In the genomic region with DNA sequence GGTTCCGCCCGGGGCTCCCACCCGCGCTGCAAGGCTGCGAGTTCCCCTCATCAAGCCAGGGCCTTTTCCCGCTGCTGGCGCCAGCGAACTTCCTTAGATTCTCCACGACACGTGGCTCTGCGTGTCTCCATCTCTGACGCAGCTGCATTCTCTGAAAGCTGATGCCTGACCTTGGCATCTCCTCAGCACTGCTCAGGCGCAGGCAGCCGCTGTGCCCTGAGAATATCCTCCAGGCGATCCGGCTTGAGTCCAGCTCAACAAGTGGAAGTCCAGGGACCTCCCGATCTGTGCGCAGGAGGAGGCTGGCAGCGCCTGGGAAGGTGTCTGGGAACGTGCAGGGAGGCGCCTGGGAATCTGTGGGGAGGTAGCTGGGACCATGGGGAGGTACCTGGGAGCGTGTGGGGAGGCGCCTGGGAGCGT, we compare ENCODE assay signal across 18 cellular contexts.
DNase-seq lines count a peak whose midpoint lies in the region; ATAC-seq and TF ChIP-seq lines count a peak whose summit lies in the region.
"Had no signal": no experiment of that assay in that cellular context is flagged by ENCODE, and none has a peak within 500 bp of the region (broad histone marks: within the 10 kb centered on the region; RNA-seq: fewer than 3 reads in every experiment).

No MANE protein-coding gene starts in this region.

- intact Hi-C loops in right cardiac atrium (cut with DNase I) (no loop called here), left ventricle myocardium superior (cut with micrococcal nuclease) (no loop called here), adrenal gland (cut with DNase I) (no loop called here)

- ATAC-seq in right cardiac atrium (no peak), left ventricle myocardium superior (no peak), upper lobe of left lung (ENCODE audit: low FRiP score in 2 of 2) (peak; percentile 6 to 60), HG02759 (IDR thresholded peaks at IDR 0.05; ENCODE audit: unreplicated experiment) (no peak)
- ATAC-seq in activated T-helper 17 cell treated with anti-CD3 and anti-CD28 coated beads, Interleukin-2, amount 50 U/mL, for 72 hours (replicated peaks): no peak
- ATAC-seq: activated CD4-positive, CD25-positive, alpha-beta regulatory T cell treated with anti-CD3 and anti-CD28 coated beads, Interleukin-2, amount 50 U/mL, for 24 hours; left lobe of liver had no signal

- no peaks in the 10 kb centered on the region for H3K9me3 ChIP-seq in right cardiac atrium (ENCODE audit: control insufficient read depth, low read length)
- H3K9me3 ChIP-seq in adrenal gland (replicated peaks in 1 of 3): no peaks in the 10 kb centered on the region
- H3K9me3 ChIP-seq in upper lobe of left lung: peaks cover 0 to under 1% (median 0%) of the 10 kb centered on the region in 4 donors

- no peak overlapping the region for H3K27ac Mint-ChIP-seq in activated T-helper 17 cell treated with anti-CD3 and anti-CD28 coated beads, Interleukin-2, amount 50 U/mL, for 72 hours

- TF ChIP-seq POLR2A in adrenal gland (IDR thresholded peaks at IDR 0.05) (peak; percentile 44 to 52), upper lobe of left lung (IDR thresholded peaks at IDR 0.05) (no peak)

- WGBS in right cardiac atrium: 65% methylated on average over 24 of the region's 24 CpGs
- 38 to 64% (median 43%) methylated on average over 9 to 24 of the region's 24 CpGs for WGBS in adrenal gland, 4 donors
- 87 to 97% methylated on average over 20 to 24 of the region's 24 CpGs for whole genome bisulfite sequencing in upper lobe of left lung, 2 donors

- H3K4me3 ChIP-seq in right cardiac atrium (ENCODE audit: low read length): no peak overlapping the region
- H3K4me3 ChIP-seq in adrenal gland: peak overlapping the region in 1 of 4 donors; percentile 38
- peak overlapping the region in 2 of 4 donors; percentile 15 to 16 for H3K4me3 ChIP-seq in upper lobe of left lung

- H3K4me3 Mint-ChIP-seq in activated T-helper 17 cell treated with anti-CD3 and anti-CD28 coated beads, Interleukin-2, amount 50 U/mL, for 72 hours: no peak overlapping the region

- H3K27me3 ChIP-seq in right cardiac atrium (ENCODE audit: control insufficient read depth, insufficient read depth): no peaks in the 10 kb centered on the region
- no peaks in the 10 kb centered on the region for H3K27me3 ChIP-seq in adrenal gland
- no peaks in the 10 kb centered on the region for H3K27me3 ChIP-seq in upper lobe of left lung

- H3K4me1 ChIP-seq in right cardiac atrium (ENCODE audit: control insufficient read depth, insufficient read depth, low read length) (no peaks in the 10 kb centered on the region), adrenal gland (replicated peaks in 1 of 2) (peaks cover 7 to 13% of the 10 kb centered on the region in 2 donors), upper lobe of left lung (peaks cover 0 to 2% (median 0%) of the 10 kb centered on the region in 4 donors)

- peak in 2 of 3 donors; percentile 58 to 67 for DNase-seq in right cardiac atrium
- no peak for DNase-seq in left ventricle myocardium superior
- peak; percentile 81 to 95 (median 88) for DNase-seq in adrenal gland
- DNase-seq in left kidney (ENCODE audit: low read depth, low spot score): peak; percentile 33
- DNase-seq in upper lobe of left lung: no peak
- no peak for DNase-seq in SIG-M5 treated with dmso at 0.1 percent for 504 hours (lab: John Stamatoyannopoulos, UW; ENCODE audit: unreplicated experiment)
- DNase-seq: activated T-cell treated with anti-CD3 and anti-CD28 coated beads, Interleukin-2, amount 50 U/mL, for 1 hour; amniotic stem cell; DND-41; effector CD4-positive, alpha-beta T cell; head of caudate nucleus; NCI-H2107; stimulated activated CD4-positive, alpha-beta T cell treated with anti-CD3 and anti-CD28 coated beads, Interleukin-12 subunit alpha, Interleukin-12 subunit beta, amount 100 ng/mL, for 4 hours had no signal

- TF ChIP-seq CTCF in adrenal gland (IDR thresholded peaks at IDR 0.05) (no peak), upper lobe of left lung (IDR thresholded peaks at IDR 0.05) (no peak)

- H3K36me3 Mint-ChIP-seq in activated T-helper 17 cell treated with anti-CD3 and anti-CD28 coated beads, Interleukin-2, amount 50 U/mL, for 72 hours (ENCODE audit: low read depth): no peaks in the 10 kb centered on the region

- peaks cover 5% of the 10 kb centered on the region for H3K27me3 Mint-ChIP-seq in activated T-helper 17 cell treated with anti-CD3 and anti-CD28 coated beads, Interleukin-2, amount 50 U/mL, for 72 hours

- H3K27ac ChIP-seq in right cardiac atrium (ENCODE audit: low read length) (peak overlapping the region; percentile 60), adrenal gland (peak overlapping the region in 4 of 5 donors; percentile 59 to 85 (median 70)), upper lobe of left lung (peak overlapping the region in 1 of 4 donors; percentile 60)
- H3K27ac ChIP-seq: HL-60 had no signal

- no peaks in the 10 kb centered on the region for H3K4me1 Mint-ChIP-seq in activated T-helper 17 cell treated with anti-CD3 and anti-CD28 coated beads, Interleukin-2, amount 50 U/mL, for 72 hours

- no peak for TF ChIP-seq EP300 in upper lobe of left lung (IDR thresholded peaks at IDR 0.05)

- no peaks in the 10 kb centered on the region for H3K36me3 ChIP-seq in adrenal gland (replicated peaks in 1 of 2)
- no peaks in the 10 kb centered on the region for H3K36me3 ChIP-seq in upper lobe of left lung

- peaks cover under 1% of the 10 kb centered on the region for H3K9me3 Mint-ChIP-seq in activated T-helper 17 cell treated with anti-CD3 and anti-CD28 coated beads, Interleukin-2, amount 50 U/mL, for 72 hours

Comparison
In these comparisons a context has a peak if more than half of its experiments do, and no peak if none do; other contexts are left out.
1. DNase-seq: peak in right cardiac atrium (2 of 3), adrenal gland (7 of 7) and left kidney (single experiment); none in left ventricle myocardium superior (single experiment), upper lobe of left lung (0 of 2) and SIG-M5 treated with dmso at 0.1 percent for 504 hours (single experiment).
2. ATAC-seq: peak in upper lobe of left lung (2 of 2); none in right cardiac atrium (0 of 2), left ventricle myocardium superior (single experiment), HG02759 (single experiment) and activated T-helper 17 cell treated with anti-CD3 and anti-CD28 coated beads, Interleukin-2, amount 50 U/mL, for 72 hours (single experiment).
3. POLR2A ChIP-seq: peak in adrenal gland (2 of 2); none in upper lobe of left lung (0 of 4).